Comparison of ENCODE assay signal across 1 cellular context in the genomic region with DNA sequence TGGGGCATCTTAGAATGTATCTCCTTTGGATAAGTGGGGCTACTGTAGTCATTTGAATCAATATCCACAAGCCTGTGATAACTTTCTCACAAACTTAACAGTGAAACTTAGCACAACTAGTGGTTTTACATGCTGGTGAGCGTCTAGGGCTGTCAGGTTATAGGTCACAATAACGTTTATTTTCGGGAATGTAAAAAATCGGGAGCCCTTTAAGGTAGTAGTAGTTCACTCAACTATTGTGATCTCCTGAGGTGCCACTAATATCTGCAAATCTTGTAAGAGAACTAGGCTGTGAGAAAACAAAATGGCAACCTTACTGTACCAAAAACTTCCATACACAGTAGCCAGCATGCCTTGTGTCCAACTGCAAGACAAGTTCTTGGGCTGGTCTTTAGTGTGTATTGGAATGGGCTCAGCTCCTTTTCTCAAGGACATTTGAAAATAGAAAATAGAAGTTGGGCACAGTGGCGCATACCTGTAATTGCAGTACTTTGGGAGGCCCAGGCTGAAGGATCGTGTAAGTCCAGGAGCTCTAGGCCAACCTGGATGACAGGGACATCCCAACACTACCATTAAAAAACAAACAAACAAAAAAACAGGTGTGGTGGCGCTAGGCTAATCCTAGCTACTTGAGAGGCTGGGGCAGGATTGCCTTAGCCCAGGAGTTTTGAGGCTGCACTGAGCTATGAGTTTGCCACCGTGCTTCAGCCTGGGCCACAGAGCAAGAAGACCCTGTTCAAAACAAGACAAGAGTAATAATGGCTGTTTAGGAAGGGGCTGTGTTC.
TF ChIP-seq lines count a peak whose summit lies in the region.

No MANE protein-coding gene starts in this region.

TF ChIP-seq in WTC11, 78 proteins besides CTCF, POLR2A, EP300 and RAD21 (continued from another document):
- TF ChIP-seq, protein P1, sequence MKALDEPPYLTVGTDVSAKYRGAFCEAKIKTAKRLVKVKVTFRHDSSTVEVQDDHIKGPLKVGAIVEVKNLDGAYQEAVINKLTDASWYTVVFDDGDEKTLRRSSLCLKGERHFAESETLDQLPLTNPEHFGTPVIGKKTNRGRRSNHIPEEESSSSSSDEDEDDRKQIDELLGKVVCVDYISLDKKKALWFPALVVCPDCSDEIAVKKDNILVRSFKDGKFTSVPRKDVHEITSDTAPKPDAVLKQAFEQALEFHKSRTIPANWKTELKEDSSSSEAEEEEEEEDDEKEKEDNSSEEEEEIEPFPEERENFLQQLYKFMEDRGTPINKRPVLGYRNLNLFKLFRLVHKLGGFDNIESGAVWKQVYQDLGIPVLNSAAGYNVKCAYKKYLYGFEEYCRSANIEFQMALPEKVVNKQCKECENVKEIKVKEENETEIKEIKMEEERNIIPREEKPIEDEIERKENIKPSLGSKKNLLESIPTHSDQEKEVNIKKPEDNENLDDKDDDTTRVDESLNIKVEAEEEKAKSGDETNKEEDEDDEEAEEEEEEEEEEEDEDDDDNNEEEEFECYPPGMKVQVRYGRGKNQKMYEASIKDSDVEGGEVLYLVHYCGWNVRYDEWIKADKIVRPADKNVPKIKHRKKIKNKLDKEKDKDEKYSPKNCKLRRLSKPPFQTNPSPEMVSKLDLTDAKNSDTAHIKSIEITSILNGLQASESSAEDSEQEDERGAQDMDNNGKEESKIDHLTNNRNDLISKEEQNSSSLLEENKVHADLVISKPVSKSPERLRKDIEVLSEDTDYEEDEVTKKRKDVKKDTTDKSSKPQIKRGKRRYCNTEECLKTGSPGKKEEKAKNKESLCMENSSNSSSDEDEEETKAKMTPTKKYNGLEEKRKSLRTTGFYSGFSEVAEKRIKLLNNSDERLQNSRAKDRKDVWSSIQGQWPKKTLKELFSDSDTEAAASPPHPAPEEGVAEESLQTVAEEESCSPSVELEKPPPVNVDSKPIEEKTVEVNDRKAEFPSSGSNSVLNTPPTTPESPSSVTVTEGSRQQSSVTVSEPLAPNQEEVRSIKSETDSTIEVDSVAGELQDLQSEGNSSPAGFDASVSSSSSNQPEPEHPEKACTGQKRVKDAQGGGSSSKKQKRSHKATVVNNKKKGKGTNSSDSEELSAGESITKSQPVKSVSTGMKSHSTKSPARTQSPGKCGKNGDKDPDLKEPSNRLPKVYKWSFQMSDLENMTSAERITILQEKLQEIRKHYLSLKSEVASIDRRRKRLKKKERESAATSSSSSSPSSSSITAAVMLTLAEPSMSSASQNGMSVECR (CRISPR knock-in tag; IDR thresholded peaks at IDR 0.05; ENCODE audit: borderline replicate concordance): no peak
- TF ChIP-seq ZNF671 (CRISPR knock-in tag; IDR thresholded peaks at IDR 0.05): peak; percentile 10; the same call in 1 of the 2 replicates
- peak; percentile 13 for TF ChIP-seq NFATC4 (CRISPR knock-in tag; IDR thresholded peaks at IDR 0.05)
- TF ChIP-seq EMX1 (CRISPR knock-in tag; IDR thresholded peaks at IDR 0.05): peak; percentile 87
- TF ChIP-seq, protein P2, sequence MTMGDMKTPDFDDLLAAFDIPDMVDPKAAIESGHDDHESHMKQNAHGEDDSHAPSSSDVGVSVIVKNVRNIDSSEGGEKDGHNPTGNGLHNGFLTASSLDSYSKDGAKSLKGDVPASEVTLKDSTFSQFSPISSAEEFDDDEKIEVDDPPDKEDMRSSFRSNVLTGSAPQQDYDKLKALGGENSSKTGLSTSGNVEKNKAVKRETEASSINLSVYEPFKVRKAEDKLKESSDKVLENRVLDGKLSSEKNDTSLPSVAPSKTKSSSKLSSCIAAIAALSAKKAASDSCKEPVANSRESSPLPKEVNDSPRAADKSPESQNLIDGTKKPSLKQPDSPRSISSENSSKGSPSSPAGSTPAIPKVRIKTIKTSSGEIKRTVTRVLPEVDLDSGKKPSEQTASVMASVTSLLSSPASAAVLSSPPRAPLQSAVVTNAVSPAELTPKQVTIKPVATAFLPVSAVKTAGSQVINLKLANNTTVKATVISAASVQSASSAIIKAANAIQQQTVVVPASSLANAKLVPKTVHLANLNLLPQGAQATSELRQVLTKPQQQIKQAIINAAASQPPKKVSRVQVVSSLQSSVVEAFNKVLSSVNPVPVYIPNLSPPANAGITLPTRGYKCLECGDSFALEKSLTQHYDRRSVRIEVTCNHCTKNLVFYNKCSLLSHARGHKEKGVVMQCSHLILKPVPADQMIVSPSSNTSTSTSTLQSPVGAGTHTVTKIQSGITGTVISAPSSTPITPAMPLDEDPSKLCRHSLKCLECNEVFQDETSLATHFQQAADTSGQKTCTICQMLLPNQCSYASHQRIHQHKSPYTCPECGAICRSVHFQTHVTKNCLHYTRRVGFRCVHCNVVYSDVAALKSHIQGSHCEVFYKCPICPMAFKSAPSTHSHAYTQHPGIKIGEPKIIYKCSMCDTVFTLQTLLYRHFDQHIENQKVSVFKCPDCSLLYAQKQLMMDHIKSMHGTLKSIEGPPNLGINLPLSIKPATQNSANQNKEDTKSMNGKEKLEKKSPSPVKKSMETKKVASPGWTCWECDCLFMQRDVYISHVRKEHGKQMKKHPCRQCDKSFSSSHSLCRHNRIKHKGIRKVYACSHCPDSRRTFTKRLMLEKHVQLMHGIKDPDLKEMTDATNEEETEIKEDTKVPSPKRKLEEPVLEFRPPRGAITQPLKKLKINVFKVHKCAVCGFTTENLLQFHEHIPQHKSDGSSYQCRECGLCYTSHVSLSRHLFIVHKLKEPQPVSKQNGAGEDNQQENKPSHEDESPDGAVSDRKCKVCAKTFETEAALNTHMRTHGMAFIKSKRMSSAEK (CRISPR knock-in tag; IDR thresholded peaks at IDR 0.05; ENCODE audit: borderline replicate concordance): peak; percentile 32; the same call in 1 of the 2 replicates
- no peak for TF ChIP-seq JUN (CRISPR knock-in tag; IDR thresholded peaks at IDR 0.05)
- TF ChIP-seq, protein P3, sequence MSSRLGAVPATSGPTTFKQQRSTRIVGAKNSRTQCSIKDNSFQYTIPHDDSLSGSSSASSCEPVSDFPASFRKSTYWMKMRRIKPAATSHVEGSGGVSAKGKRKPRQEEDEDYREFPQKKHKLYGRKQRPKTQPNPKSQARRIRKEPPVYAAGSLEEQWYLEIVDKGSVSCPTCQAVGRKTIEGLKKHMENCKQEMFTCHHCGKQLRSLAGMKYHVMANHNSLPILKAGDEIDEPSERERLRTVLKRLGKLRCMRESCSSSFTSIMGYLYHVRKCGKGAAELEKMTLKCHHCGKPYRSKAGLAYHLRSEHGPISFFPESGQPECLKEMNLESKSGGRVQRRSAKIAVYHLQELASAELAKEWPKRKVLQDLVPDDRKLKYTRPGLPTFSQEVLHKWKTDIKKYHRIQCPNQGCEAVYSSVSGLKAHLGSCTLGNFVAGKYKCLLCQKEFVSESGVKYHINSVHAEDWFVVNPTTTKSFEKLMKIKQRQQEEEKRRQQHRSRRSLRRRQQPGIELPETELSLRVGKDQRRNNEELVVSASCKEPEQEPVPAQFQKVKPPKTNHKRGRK (CRISPR knock-in tag; IDR thresholded peaks at IDR 0.05; ENCODE audit: borderline replicate concordance): no peak
- TF ChIP-seq, protein P4, sequence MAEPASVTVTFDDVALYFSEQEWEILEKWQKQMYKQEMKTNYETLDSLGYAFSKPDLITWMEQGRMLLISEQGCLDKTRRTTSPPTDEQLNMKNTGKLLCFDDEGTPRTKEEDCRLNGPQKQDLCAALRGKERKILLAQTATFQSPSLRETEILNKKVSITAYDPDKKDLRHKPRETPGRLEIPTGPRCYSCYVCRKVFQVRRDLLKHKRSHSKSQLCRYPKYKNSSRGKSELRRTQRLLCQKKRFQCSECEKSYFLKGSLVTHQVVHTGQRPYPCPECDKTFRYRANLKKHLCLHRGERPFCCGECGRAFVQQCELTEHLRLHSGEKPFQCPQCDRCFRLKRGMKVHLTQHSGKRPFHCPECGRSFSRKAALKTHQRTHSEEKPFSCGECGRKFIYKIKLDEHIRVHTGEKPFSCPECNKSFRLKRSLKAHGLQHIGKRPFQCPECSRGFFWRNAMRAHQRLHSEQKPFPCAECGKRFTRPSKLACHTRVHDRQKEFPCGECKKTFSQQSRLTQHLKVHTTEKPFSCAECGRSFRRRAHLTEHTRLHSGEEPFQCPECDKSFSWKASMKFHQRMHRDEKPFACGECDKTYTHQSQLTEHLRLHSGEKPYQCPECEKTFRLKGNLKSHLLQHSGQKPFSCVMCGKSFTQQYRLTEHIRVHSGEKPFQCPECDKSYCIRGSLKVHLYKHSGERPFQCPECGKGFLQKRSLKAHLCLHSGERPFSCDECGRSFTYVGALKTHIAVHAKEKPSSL (CRISPR knock-in tag; conservative IDR thresholded peaks at IDR 0.05): peak; percentile 54; the same call in 1 of the 2 replicates
- TF ChIP-seq PRRX2 (CRISPR knock-in tag; IDR thresholded peaks at IDR 0.05): peak; percentile 85
- TF ChIP-seq, protein P5, sequence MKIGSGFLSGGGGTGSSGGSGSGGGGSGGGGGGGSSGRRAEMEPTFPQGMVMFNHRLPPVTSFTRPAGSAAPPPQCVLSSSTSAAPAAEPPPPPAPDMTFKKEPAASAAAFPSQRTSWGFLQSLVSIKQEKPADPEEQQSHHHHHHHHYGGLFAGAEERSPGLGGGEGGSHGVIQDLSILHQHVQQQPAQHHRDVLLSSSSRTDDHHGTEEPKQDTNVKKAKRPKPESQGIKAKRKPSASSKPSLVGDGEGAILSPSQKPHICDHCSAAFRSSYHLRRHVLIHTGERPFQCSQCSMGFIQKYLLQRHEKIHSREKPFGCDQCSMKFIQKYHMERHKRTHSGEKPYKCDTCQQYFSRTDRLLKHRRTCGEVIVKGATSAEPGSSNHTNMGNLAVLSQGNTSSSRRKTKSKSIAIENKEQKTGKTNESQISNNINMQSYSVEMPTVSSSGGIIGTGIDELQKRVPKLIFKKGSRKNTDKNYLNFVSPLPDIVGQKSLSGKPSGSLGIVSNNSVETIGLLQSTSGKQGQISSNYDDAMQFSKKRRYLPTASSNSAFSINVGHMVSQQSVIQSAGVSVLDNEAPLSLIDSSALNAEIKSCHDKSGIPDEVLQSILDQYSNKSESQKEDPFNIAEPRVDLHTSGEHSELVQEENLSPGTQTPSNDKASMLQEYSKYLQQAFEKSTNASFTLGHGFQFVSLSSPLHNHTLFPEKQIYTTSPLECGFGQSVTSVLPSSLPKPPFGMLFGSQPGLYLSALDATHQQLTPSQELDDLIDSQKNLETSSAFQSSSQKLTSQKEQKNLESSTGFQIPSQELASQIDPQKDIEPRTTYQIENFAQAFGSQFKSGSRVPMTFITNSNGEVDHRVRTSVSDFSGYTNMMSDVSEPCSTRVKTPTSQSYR (CRISPR knock-in tag; IDR thresholded peaks at IDR 0.05): no peak
- TF ChIP-seq, protein P6, sequence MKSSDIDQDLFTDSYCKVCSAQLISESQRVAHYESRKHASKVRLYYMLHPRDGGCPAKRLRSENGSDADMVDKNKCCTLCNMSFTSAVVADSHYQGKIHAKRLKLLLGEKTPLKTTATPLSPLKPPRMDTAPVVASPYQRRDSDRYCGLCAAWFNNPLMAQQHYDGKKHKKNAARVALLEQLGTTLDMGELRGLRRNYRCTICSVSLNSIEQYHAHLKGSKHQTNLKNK (CRISPR knock-in tag; IDR thresholded peaks at IDR 0.05): peak; percentile 4; the same call in 1 of the 2 replicates
